ENCODE assay signal across 16 cellular contexts in the genomic region with DNA sequence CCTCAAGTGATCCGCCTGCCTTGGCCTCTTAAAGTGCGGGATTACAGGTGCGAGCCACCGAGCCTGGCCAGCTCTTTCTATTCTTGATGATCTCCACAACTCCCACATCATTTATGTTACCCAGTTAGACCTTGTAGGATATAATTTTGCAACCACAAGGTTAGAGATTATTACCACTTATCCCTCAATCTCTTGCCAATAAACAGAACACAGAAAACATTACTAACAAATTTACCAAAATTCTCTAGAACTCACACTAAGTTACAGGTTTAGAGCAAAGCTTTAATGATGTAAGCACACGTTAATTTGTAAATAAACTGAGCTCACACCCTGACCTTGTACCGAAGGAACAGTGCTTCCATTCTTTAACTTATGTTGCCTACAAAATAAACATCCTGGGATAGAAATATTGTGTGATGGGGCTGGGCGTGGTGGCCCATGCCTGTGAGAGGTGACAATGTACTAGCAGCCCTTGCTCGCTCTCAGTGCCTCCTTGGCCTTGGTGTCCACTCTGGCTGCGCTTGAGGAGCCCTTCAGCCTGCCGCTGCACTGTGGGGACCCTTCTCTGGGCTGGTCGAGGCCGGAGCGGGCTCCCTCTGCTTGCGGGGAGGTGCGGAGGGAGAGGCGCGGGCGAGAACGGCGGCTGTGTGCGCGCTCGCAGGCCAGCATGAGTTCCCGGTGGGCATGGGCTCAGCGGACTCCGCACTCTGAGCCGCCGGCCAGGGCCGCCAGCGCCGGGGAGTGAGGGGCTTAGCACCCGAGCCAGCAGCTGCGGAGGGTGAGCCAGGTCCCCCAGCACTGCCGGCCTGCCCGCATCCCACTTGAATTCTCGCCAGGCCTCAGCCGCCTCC. TPM values are rescaled to one million over a fixed set of nuclear protein-coding genes. Genes with fewer than 3 reads are reported as not detected.
DNase-seq lines count a peak whose midpoint lies in the region; ATAC-seq, FAIRE-seq and TF ChIP-seq lines count a peak whose summit lies in the region.
"Had no signal": no experiment of that assay in that cellular context is flagged by ENCODE, and none has a peak within 500 bp of the region (broad histone marks: within the 10 kb centered on the region; RNA-seq: fewer than 3 reads in every experiment).

No MANE protein-coding gene starts in this region.

- H3K4me2 ChIP-seq in HepG2 (ENCODE audit: low read depth, low read length), result peak overlapping the region; percentile 51

- CTCF ChIA-PET in HepG2 (lab: Yijun Ruan, JAX; ENCODE audit: low intra/inter-chr PET ratio, low total read pairs), result no interaction called here

- H3K9ac ChIP-seq in colonic mucosa (ENCODE audit: low read depth in 2 of 2, low read length in 2 of 2) (no peak overlapping the region), HepG2 (ENCODE audit: insufficient read depth, low read depth, low read length) (no peak overlapping the region)

- TF ChIP-seq EP300 in HepG2 (IDR thresholded peaks at IDR 0.05; ENCODE audit: low read depth in 2 of 2, low read length in 2 of 2) (no peak), HepG2 (CRISPR knock-in tag; IDR thresholded peaks at IDR 0.05; ENCODE audit: borderline replicate concordance) (no peak), stomach (IDR thresholded peaks at IDR 0.05) (no peak)

- no peak overlapping the region for H3K27ac Mint-ChIP-seq in activated CD4-positive, alpha-beta T cell treated with anti-CD3 and anti-CD28 coated beads, Interleukin-2, amount 10 ng/mL, durations not matched to agents 24 days and 14 days
- H3K27ac Mint-ChIP-seq: activated CD4-positive, alpha-beta T cell treated with anti-CD3 and anti-CD28 coated beads, Interleukin-2, amount 10 ng/mL, durations not matched to agents 7 days and 5 days; activated T-helper 2 cell treated with anti-CD3 and anti-CD28 coated beads, Interferon-gamma antibody, Interleukin-2, Interleukin-4, amounts not matched to agents 10 μg/mL and 5 μg/mL and 100 μg/mL, durations not matched to agents 14 hours and 24 hours and 36 hours; CD4-positive, alpha-beta T cell had no signal

- H3K4me1 ChIP-seq in Peyer's patch, result peaks cover 0 to 13% (median 0%) of the 10 kb centered on the region in 4 donors
- H3K4me1 ChIP-seq in colonic mucosa, result no peaks in the 10 kb centered on the region
- peaks cover 37% of the 10 kb centered on the region for H3K4me1 ChIP-seq in HepG2 (ENCODE audit: insufficient read depth, low read length)
- H3K4me1 ChIP-seq in stomach, result peaks cover 0 to 7% (median 7%) of the 10 kb centered on the region in 4 donors

- H2AFZ ChIP-seq in HepG2 (ENCODE audit: low read length), result no peak overlapping the region

- no peak for TF ChIP-seq RAD21 in HepG2 (CRISPR knock-in tag; IDR thresholded peaks at IDR 0.05)

- H3K79me2 ChIP-seq in HepG2 (ENCODE audit: insufficient read depth, low read length), result no peaks in the 10 kb centered on the region

- H3K4me3 ChIP-seq in Peyer's patch, result peak overlapping the region in 3 of 4 donors; percentile 15 to 25 (median 20)
- H3K4me3 ChIP-seq in colonic mucosa, result peak overlapping the region; percentile 30
- H3K4me3 ChIP-seq in HepG2 (replicated peaks in 1 of 3; ENCODE audit: insufficient read depth in 1 of 3, low read depth in 2 of 3, low read length in 3 of 3), result peak overlapping the region; percentile 25 to 59 (median 25); a peak in 4 of 6 replicates
- peak overlapping the region; percentile 25 to 46 (median 38) for H3K4me3 ChIP-seq in stomach
- H3K4me3 ChIP-seq: body of pancreas had no signal

- POLR2A ChIA-PET in HepG2 (lab: Yijun Ruan, JAX), result no interaction called here

- H3K27me3 Mint-ChIP-seq in activated CD4-positive, alpha-beta T cell treated with anti-CD3 and anti-CD28 coated beads, Interleukin-2, amount 10 ng/mL, durations not matched to agents 24 days and 14 days, result peaks cover 10% of the 10 kb centered on the region

- H3K36me3 Mint-ChIP-seq in activated CD4-positive, alpha-beta T cell treated with anti-CD3 and anti-CD28 coated beads, Interleukin-2, amount 10 ng/mL, durations not matched to agents 24 days and 14 days (ENCODE audit: low read depth), result no peaks in the 10 kb centered on the region

- WGBS in HepG2 (ENCODE audit: low lambda C conversion rate), result 77% methylated on average over 26 of the region's 37 CpGs
- WGBS in stomach, 5 donors, result 25 to 40% (median 31%) methylated on average over 17 to 37 of the region's 37 CpGs

- in situ Hi-C loops in HepG2 (cut with HindIII; ENCODE audit: extremely low pct_ligation_motif_present, low pct_unique_long_range_greater_than_20kb), result loop anchor here (5.0 to 25.0 kb wide), 2 partner anchors 425 to 735 kb away; no protein-coding TSS in a partner anchor

- H3K4me1 Mint-ChIP-seq in activated CD4-positive, alpha-beta T cell treated with anti-CD3 and anti-CD28 coated beads, Interleukin-2, amount 10 ng/mL, durations not matched to agents 24 days and 14 days, result peaks cover 11% of the 10 kb centered on the region

- no peaks in the 10 kb centered on the region for H3K36me3 ChIP-seq in Peyer's patch
- H3K36me3 ChIP-seq in colonic mucosa, result no peaks in the 10 kb centered on the region
- no peaks in the 10 kb centered on the region for H3K36me3 ChIP-seq in HepG2 (replicated peaks in 1 of 2; ENCODE audit: control insufficient read depth in 1 of 2, insufficient read depth in 2 of 2, low read length in 2 of 2)
- no peaks in the 10 kb centered on the region for H3K36me3 ChIP-seq in stomach

- H4K20me1 ChIP-seq in HepG2 (ENCODE audit: insufficient read depth, low read length), result no peaks in the 10 kb centered on the region

- intact Hi-C loops in colonic mucosa (cut with DNase I), result no loop called here
- intact Hi-C loops in HepG2 (cut with micrococcal nuclease; ENCODE audit: unreplicated experiment), result no loop called here
- intact Hi-C loops in stomach (cut with DNase I; ENCODE audit: low total_unique reads), result no loop called here
- intact Hi-C loops in activated CD4-positive, alpha-beta T cell treated with anti-CD3 and anti-CD28 coated beads, Interleukin-2, amount 10 ng/mL, durations not matched to agents 24 days and 14 days (cut with micrococcal nuclease), result no loop called here

- H3K27me3 ChIP-seq in Peyer's patch (no peaks in the 10 kb centered on the region), colonic mucosa (no peaks in the 10 kb centered on the region), HepG2 (ENCODE audit: control insufficient read depth in 1 of 2, insufficient read depth in 2 of 2, low read length in 2 of 2) (no peaks in the 10 kb centered on the region), stomach (peaks cover 0 to 28% (median 11%) of the 10 kb centered on the region in 3 donors)

- DNase-seq in Peyer's patch, result no peak
- DNase-seq in colonic mucosa, result no peak
- no peak for DNase-seq in HepG2 (ENCODE audit: low spot score)
- DNase-seq in stomach, result no peak
- DNase-seq in activated CD4-positive, alpha-beta T cell treated with anti-CD3 and anti-CD28 coated beads, Interleukin-2, amount 10 ng/mL, durations not matched to agents 24 days and 14 days, result no peak
- DNase-seq in putamen (ENCODE audit: low spot score), result no peak
- DNase-seq: activated CD4-positive, alpha-beta T cell treated with anti-CD3 and anti-CD28 coated beads, Interleukin-2, amount 10 ng/mL, durations not matched to agents 7 days and 5 days; CD4-positive, alpha-beta T cell; NCI-H1417 had no signal

- no TSS peak for BruUV-seq in HepG2 (replicated peaks; lab: Mats Ljungman, UMichigan)

- H3K9me3 ChIP-seq in Peyer's patch (no peaks in the 10 kb centered on the region), colonic mucosa (no peaks in the 10 kb centered on the region), HepG2 (ENCODE audit: low read length) (no peaks in the 10 kb centered on the region), stomach (peaks cover 0 to 4% (median 0%) of the 10 kb centered on the region in 4 donors)
- H3K9me3 ChIP-seq: body of pancreas had no signal

- no peak overlapping the region for H3K27ac ChIP-seq in Peyer's patch
- no peak overlapping the region for H3K27ac ChIP-seq in colonic mucosa
- no peak overlapping the region for H3K27ac ChIP-seq in HepG2 (ENCODE audit: extremely low read length, insufficient read depth, low read length)
- peak overlapping the region in 1 of 5 donors; percentile 34 for H3K27ac ChIP-seq in stomach
- H3K27ac ChIP-seq: body of pancreas, epithelial cell of prostate had no signal

- peak; percentile 40 for ATAC-seq in HepG2
- no peak for ATAC-seq in HG03097 (IDR thresholded peaks at IDR 0.05; ENCODE audit: low FRiP score, unreplicated experiment)
- no peak for ATAC-seq in GM19351 (IDR thresholded peaks at IDR 0.05; ENCODE audit: unreplicated experiment)
- ATAC-seq: body of pancreas had no signal

- no peaks in the 10 kb centered on the region for H3K9me3 Mint-ChIP-seq in activated CD4-positive, alpha-beta T cell treated with anti-CD3 and anti-CD28 coated beads, Interleukin-2, amount 10 ng/mL, durations not matched to agents 24 days and 14 days
- H3K9me3 Mint-ChIP-seq: activated CD4-positive, alpha-beta T cell treated with anti-CD3 and anti-CD28 coated beads, Interleukin-2, amount 10 ng/mL, durations not matched to agents 7 days and 5 days; activated T-helper 2 cell treated with anti-CD3 and anti-CD28 coated beads, Interferon-gamma antibody, Interleukin-2, Interleukin-4, amounts not matched to agents 10 μg/mL and 5 μg/mL and 100 μg/mL, durations not matched to agents 14 hours and 24 hours and 36 hours; CD4-positive, alpha-beta T cell had no signal

- no peak for FAIRE-seq in HepG2 (lab: Jason Lieb, UNC)
- FAIRE-seq: G401.6, GM18507 had no signal

- TF ChIP-seq CTCF in Peyer's patch (IDR thresholded peaks at IDR 0.05), result no peak
- no peak for TF ChIP-seq CTCF in colonic mucosa (IDR thresholded peaks at IDR 0.05)
- no peak for TF ChIP-seq CTCF in HepG2 (CRISPR knock-in tag; IDR thresholded peaks at IDR 0.05)
- no peak for TF ChIP-seq CTCF in stomach (IDR thresholded peaks at IDR 0.05)

- H3K4me3 Mint-ChIP-seq in activated CD4-positive, alpha-beta T cell treated with anti-CD3 and anti-CD28 coated beads, Interleukin-2, amount 10 ng/mL, durations not matched to agents 24 days and 14 days, result no peak overlapping the region
- H3K4me3 Mint-ChIP-seq: activated CD4-positive, alpha-beta T cell treated with anti-CD3 and anti-CD28 coated beads, Interleukin-2, amount 10 ng/mL, durations not matched to agents 7 days and 5 days; CD4-positive, alpha-beta T cell had no signal

- no peak for TF ChIP-seq POLR2A in Peyer's patch (IDR thresholded peaks at IDR 0.05)
- no peak for TF ChIP-seq POLR2A in HepG2 (IDR thresholded peaks at IDR 0.05; ENCODE audit: insufficient read depth in 1 of 2, low read depth in 2 of 2, low read length in 2 of 2)
- no peak for TF ChIP-seq POLR2A in stomach (IDR thresholded peaks at IDR 0.05)

RNA-seq across cellular contexts. Expression of a gene that starts 42.1 kb away (rescaled TPM):
- 100 to 1,000 TPM in 1 of 4 donors, 10 to 100 TPM in 3; 35.6 to 112 (median 46.4) TPM for total RNA-seq in Peyer's patch
- 10 to 100 TPM; 38.2 to 38.5 TPM for total RNA-seq in colonic mucosa
- total RNA-seq in HepG2 (2016; rRNA removed; fragmentation: Illumina TruSeq; extraction: Trizol), result 26.6 and 33.4 TPM in 2 replicates
- total RNA-seq in HepG2 (2016; cell fraction: cytosol; rRNA removed; fragmentation: Illumina TruSeq; extraction: Trizol; ENCODE audit: low read depth), result 3.5 and 3.9 TPM in 2 replicates
- 25.9 and 29.3 TPM in 2 replicates for total RNA-seq in HepG2 (2016; cell fraction: insoluble cytoplasmic fraction; rRNA removed; fragmentation: Illumina TruSeq; extraction: Trizol)
- 11.7 and 12.0 TPM in 2 replicates for total RNA-seq in HepG2 (2016; cell fraction: membrane; rRNA removed; fragmentation: Illumina TruSeq; extraction: Trizol)
- 31.8 and 37.1 TPM in 2 replicates for total RNA-seq in HepG2 (2016; cell fraction: nucleus; rRNA removed; fragmentation: Illumina TruSeq; extraction: Trizol)
- polyA plus RNA-seq in HepG2 (2011; rRNA removed), result 22.4 and 26.0 TPM in 2 replicates
- polyA plus RNA-seq in HepG2 (2011; cell fraction: cytosol; rRNA removed), result 10.9 and 13.6 TPM in 2 replicates
- 38.3 and 45.6 TPM in 2 replicates for polyA plus RNA-seq in HepG2 (2011; cell fraction: nucleus; rRNA removed)
- 18.4 and 19.9 TPM in 2 replicates for polyA plus RNA-seq in HepG2 (2012)
- polyA plus RNA-seq in HepG2 (2016; cell fraction: cytosol; fragmentation: Illumina TruSeq; extraction: Trizol; ENCODE audit: low read depth), result 0.83 and 1.1 TPM in 2 replicates
- 21.8 and 23.6 TPM in 2 replicates for polyA plus RNA-seq in HepG2 (2016; cell fraction: insoluble cytoplasmic fraction; fragmentation: Illumina TruSeq; extraction: Trizol; ENCODE audit: low read depth)
- 3.7 and 3.8 TPM in 2 replicates for polyA plus RNA-seq in HepG2 (2016; cell fraction: membrane; fragmentation: Illumina TruSeq; extraction: Trizol; ENCODE audit: low read depth)
- polyA plus RNA-seq in HepG2 (2016; cell fraction: nucleus; fragmentation: Illumina TruSeq; extraction: Trizol; ENCODE audit: insufficient read depth, low read depth), result 38.0 and 42.0 TPM in 2 replicates
- 41.6 and 48.2 TPM in 2 replicates for polyA minus RNA-seq in HepG2 (2011; rRNA and poly(A)+ RNA removed; ENCODE audit: low replicate concordance)
- polyA minus RNA-seq in HepG2 (2011; cell fraction: cytosol; rRNA and poly(A)+ RNA removed), result 16.7 and 18.5 TPM in 2 replicates
- polyA minus RNA-seq in HepG2 (2011; cell fraction: nucleus; rRNA and poly(A)+ RNA removed), result 54.3 and 55.9 TPM in 2 replicates
- 100 to 1,000 TPM in 2 of 5 donors, 10 to 100 TPM in 3; 14.8 to 216 (median 66.5) TPM for total RNA-seq in stomach
- 10 to 100 TPM; 14.6 to 30.7 (median 17.9) TPM for polyA plus RNA-seq in stomach
- 53.0 and 55.7 TPM in 2 replicates for total RNA-seq in activated CD4-positive, alpha-beta T cell treated with anti-CD3 and anti-CD28 coated beads, Interleukin-2, amount 10 ng/mL, durations not matched to agents 24 days and 14 days
